ENCODE assay signal across 1 cellular context in the genomic region with DNA sequence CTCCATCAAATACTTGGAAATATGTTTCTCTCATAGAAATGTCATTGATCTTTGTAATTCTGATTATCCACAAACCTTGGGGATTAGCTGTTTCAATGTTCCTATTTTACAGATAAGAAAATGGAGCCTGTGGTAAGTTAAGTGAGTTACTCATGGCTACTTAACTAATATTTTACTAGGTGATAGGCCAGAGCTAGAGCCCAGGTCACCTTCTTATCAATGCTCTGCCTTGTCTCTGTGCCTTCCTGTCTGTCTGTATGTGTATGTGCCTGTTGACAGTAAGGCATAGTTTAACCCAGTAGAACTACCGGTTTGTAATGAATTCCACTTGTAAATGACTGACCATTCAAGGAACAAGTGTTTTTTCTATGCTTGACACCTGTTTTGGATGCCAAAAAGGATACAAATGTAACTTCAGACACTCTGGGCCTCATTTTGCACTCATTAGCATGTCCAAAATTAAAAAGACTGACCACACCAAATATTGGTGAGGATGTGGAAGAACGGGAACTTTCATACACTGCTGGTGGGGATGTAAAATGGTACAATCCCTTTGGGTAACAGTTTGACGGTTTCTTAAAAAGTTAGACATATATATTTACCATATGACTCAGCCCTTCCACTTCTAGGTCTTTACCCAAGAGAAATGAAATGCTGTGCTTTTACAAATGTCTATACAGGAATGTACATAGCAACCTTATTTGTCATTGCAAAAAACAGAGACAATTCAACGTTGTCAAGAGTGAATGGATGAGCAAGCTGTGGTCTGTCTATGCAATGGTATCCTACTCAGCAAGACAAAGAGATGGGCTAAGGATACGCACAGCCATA.
TF ChIP-seq lines count a peak whose summit lies in the region.

No MANE protein-coding gene starts in this region.

TF ChIP-seq in IMR-90, 13 proteins besides CTCF, POLR2A, EP300 and RAD21:
- TF ChIP-seq FOS (IDR thresholded peaks at IDR 0.05; ENCODE audit: low read depth, low read length), result peak; percentile 46
- no peak for TF ChIP-seq NFE2L2 (IDR thresholded peaks at IDR 0.05; ENCODE audit: low read depth, low read length)
- peak; percentile 59 for TF ChIP-seq MAFK (IDR thresholded peaks at IDR 0.05; ENCODE audit: low read depth, low read length)
- TF ChIP-seq RCOR1 (IDR thresholded peaks at IDR 0.05; ENCODE audit: insufficient replicate concordance, low read length), result no peak
- peak; percentile 79 for TF ChIP-seq CEBPB (IDR thresholded peaks at IDR 0.05; ENCODE audit: low read depth, low read length)
- 0 out of 2 replicates have a peak, but pooled peaks have one; percentile 35 for TF ChIP-seq BHLHE40 (IDR thresholded peaks at IDR 0.05; ENCODE audit: low read depth, low read length)
